Comparison of ENCODE assay signal across 1 cellular context in genomic region chr1:111723871-111724270, GRCh38.
A peak's percentile ranks its signal among the peaks of the same experiment; 100 is the strongest.
TF ChIP-seq lines count a peak whose summit lies in the region.

No MANE protein-coding gene starts in this region.

TF ChIP-seq in K562, 482 proteins besides CTCF, POLR2A, EP300 and RAD21:
- TF ChIP-seq ADNP (tag; IDR thresholded peaks at IDR 0.05) (peak; percentile 47; the same call in 1 of the 2 replicates), CBX1 (IDR thresholded peaks at IDR 0.05; ENCODE audit: low read depth) (0 out of 2 replicates have a peak, but pooled peaks have one; percentile 31), SMARCA5 (IDR thresholded peaks at IDR 0.05) (peak; percentile 89), RCOR1 (IDR thresholded peaks at IDR 0.05; ENCODE audit: borderline replicate concordance in 1 of 2, low read depth in 2 of 2, low read length in 2 of 2) (peak in 1 of 2 experiments; percentile 65; a peak in 2 of 4 replicates), ZNF583 (CRISPR knock-in tag; IDR thresholded peaks at IDR 0.05) (no peak), ZNF668 (CRISPR knock-in tag; IDR thresholded peaks at IDR 0.05) (no peak), HDAC2 (IDR thresholded peaks at IDR 0.05) (peak; percentile 57; the same call in 1 of the 2 replicates), BCOR (IDR thresholded peaks at IDR 0.05) (peak; percentile 96), CHD4 (IDR thresholded peaks at IDR 0.05; ENCODE audit: insufficient read depth, insufficient replicate concordance, low read depth, low read length, poor library complexity, severe bottlenecking) (peak; percentile 42), ZFP36 (IDR thresholded peaks at IDR 0.05; ENCODE audit: low read depth, low read length, partially characterized antibody) (peak; percentile 91), KDM1A (IDR thresholded peaks at IDR 0.05) (peak; percentile 77 to 83; a peak in 3 of 4 replicates), RBM25 (IDR thresholded peaks at IDR 0.05; ENCODE audit: low read depth, low read length, severe bottlenecking) (peak; percentile 99), FOXA3 (CRISPR knock-in tag; conservative IDR thresholded peaks at IDR 0.05 in 1 of 2, IDR thresholded peaks at IDR 0.05 in 1 of 2) (no peak), HNRNPUL1 (IDR thresholded peaks at IDR 0.05; ENCODE audit: low read length) (no peak)
- TF ChIP-seq, protein P1, sequence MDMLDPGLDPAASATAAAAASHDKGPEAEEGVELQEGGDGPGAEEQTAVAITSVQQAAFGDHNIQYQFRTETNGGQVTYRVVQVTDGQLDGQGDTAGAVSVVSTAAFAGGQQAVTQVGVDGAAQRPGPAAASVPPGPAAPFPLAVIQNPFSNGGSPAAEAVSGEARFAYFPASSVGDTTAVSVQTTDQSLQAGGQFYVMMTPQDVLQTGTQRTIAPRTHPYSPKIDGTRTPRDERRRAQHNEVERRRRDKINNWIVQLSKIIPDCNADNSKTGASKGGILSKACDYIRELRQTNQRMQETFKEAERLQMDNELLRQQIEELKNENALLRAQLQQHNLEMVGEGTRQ (CRISPR knock-in tag; IDR thresholded peaks at IDR 0.05): no peak
